ENCODE assay signal across 8 cellular contexts in the genomic region with DNA sequence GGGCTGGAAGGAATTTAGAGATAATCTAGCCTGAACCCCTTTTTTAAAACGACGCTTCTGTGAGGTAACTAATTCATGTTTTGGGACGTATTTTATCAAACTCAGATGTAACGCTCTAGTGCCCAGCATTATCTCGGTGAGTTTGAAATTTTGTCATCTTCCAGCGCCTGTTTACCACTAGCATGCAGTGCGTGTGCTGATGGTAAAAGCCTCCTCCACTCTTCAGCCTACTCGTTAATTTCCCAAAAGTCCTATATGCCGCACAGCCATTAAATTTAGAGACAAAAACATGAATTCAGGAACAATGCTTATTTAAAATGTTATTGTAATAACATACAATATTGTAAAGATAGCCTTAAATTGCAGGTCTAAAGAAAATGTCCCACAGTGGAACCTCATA. TPM values are rescaled to one million over a fixed set of nuclear protein-coding genes. Genes with fewer than 3 reads are reported as not detected.
A peak's percentile ranks its signal among the peaks of the same experiment; 100 is the strongest.
DNase-seq lines count a peak whose midpoint lies in the region; ATAC-seq and TF ChIP-seq lines count a peak whose summit lies in the region.

No MANE protein-coding gene starts in this region.

- CTCF ChIA-PET in activated B cell treated with CpG ODN at 0.5 μM for 24 hours (lab: Charles Lee) = no interaction called here

- no peaks in the 10 kb centered on the region for H3K9me3 ChIP-seq in iPS-15b (ENCODE audit: control insufficient read depth, insufficient read depth, low read length)

- H3K36me3 Mint-ChIP-seq in activated B cell treated with CpG ODN at 0.5 μM for 24 hours (ENCODE audit: low read depth) = peaks cover 5% of the 10 kb centered on the region

- peaks cover 4% of the 10 kb centered on the region for H3K4me1 ChIP-seq in iPS-15b (ENCODE audit: control insufficient read depth, insufficient read depth, low read length)

- H3K9me3 Mint-ChIP-seq in activated B cell treated with CpG ODN at 0.5 μM for 24 hours = no peaks in the 10 kb centered on the region

- peak overlapping the region; percentile 95 for H3K4me3 Mint-ChIP-seq in activated B cell treated with CpG ODN at 0.5 μM for 24 hours

- peak overlapping the region; percentile 98 for H3K27ac Mint-ChIP-seq in activated B cell treated with CpG ODN at 0.5 μM for 24 hours

- peak overlapping the region; percentile 92 for H3K27ac ChIP-seq in substantia nigra (ENCODE audit: low read depth, low read length, poor library complexity, severe bottlenecking)

- peaks cover 31% of the 10 kb centered on the region for H3K27me3 ChIP-seq in iPS-15b (ENCODE audit: control insufficient read depth, insufficient read depth, low read length)

- H3K27me3 Mint-ChIP-seq in activated B cell treated with CpG ODN at 0.5 μM for 24 hours = no peaks in the 10 kb centered on the region

- peaks cover 55% of the 10 kb centered on the region for H3K4me1 Mint-ChIP-seq in activated B cell treated with CpG ODN at 0.5 μM for 24 hours

- TF ChIP-seq CTCF in activated B cell treated with CpG ODN at 0.5 μM for 24 hours (IDR thresholded peaks at IDR 0.05) = no peak

- DNase-seq in NCI-H82 (lab: John Stamatoyannopoulos, UW) = peak; percentile 5
- DNase-seq in NCI-H82 treated with DMSO at 0.1 percent for 48 hours (lab: John Stamatoyannopoulos, UW; ENCODE audit: unreplicated experiment) = no peak
- DNase-seq in activated B cell treated with CpG ODN at 0.5 μM for 24 hours = no peak
- no peak for DNase-seq in substantia nigra (lab: John Stamatoyannopoulos, UW)
- no peak for DNase-seq in DMS153 (lab: John Stamatoyannopoulos, UW)
- DNase-seq in activated CD4-positive, alpha-beta T cell treated with anti-CD3 and anti-CD28 coated beads, Interleukin-2, amount 50 U/mL, for 4 hours = no peak

- ATAC-seq in activated B cell treated with CpG ODN at 0.5 μM for 24 hours (ENCODE audit: low read depth) (no peak), HG03460 (IDR thresholded peaks at IDR 0.05; ENCODE audit: unreplicated experiment) (no peak)

- H3K36me3 ChIP-seq in iPS-15b (ENCODE audit: control insufficient read depth, insufficient read depth, low read length) = no peaks in the 10 kb centered on the region

- POLR2A ChIA-PET in activated B cell treated with CpG ODN at 0.5 μM for 24 hours (lab: Charles Lee) = interaction anchor here (0.6 kb wide), 1 partner anchor 36 kb away, joined by 3 read pairs; no protein-coding TSS in a partner anchor

- H3K4me3 ChIP-seq in iPS-15b (ENCODE audit: low read depth, low read length) = peak overlapping the region; percentile 76

- H3K9ac ChIP-seq in iPS-15b (ENCODE audit: low read depth, low read length) = no peak overlapping the region

- intact Hi-C loops in activated B cell treated with CpG ODN at 0.5 μM for 24 hours (cut with micrococcal nuclease) = loop anchor here (1.0 to 10.0 kb wide), 8 partner anchors 17 to 1449 kb away; a partner anchor contains a TSS

RNA-seq across cellular contexts. Expression of a gene that starts 2.8 kb away (rescaled TPM):
- 28.6 and 29.4 TPM in 2 replicates for total RNA-seq in activated B cell treated with CpG ODN at 0.5 μM for 24 hours
